In the genomic region with DNA sequence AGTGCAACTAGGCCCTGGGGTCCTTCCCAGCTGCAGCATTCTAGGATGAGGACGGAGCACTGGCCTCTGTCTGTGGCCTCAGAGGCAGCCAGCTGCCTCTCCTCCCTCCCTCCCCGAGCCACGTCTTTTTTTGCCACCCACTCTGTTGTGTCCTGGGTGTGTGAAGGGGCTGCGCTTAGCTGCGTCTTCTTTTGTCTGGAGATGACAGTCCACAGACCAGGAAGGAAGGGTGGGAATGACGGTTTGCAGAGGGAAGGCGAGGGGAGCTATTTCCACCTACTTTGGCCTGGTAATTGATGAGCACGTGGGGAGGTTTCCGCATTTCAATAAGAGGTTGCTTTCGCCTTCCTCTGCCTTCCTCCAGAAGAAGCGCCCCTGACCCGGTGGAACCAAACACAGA, we compare ENCODE assay signal across 1 cellular context.
TF ChIP-seq lines count a peak whose summit lies in the region.

No MANE protein-coding gene starts in this region.

TF ChIP-seq in GM23338, 12 proteins besides CTCF, POLR2A, EP300 and RAD21 (continued from another document):
- TF ChIP-seq ZNF462 (CRISPR knock-in tag; IDR thresholded peaks at IDR 0.05) (no peak), STAT1 (IDR thresholded peaks at IDR 0.05; ENCODE audit: unreplicated experiment) (no peak), POLR2AphosphoS5 (IDR thresholded peaks at IDR 0.05; ENCODE audit: low read depth) (no peak), REST (IDR thresholded peaks at IDR 0.05; ENCODE audit: unreplicated experiment) (no peak), EZH2 (IDR thresholded peaks at IDR 0.05; ENCODE audit: low read depth, unreplicated experiment) (no peak), EZH2phosphoT487 (IDR thresholded peaks at IDR 0.05; ENCODE audit: unreplicated experiment) (no peak), ZNF331 (CRISPR knock-in tag; IDR thresholded peaks at IDR 0.05; ENCODE audit: low read depth) (no peak), JUNB (IDR thresholded peaks at IDR 0.05; ENCODE audit: unreplicated experiment) (no peak), CREB1 (CRISPR knock-in tag; IDR thresholded peaks at IDR 0.05; ENCODE audit: low read depth) (no peak)
- TF ChIP-seq, protein P1, sequence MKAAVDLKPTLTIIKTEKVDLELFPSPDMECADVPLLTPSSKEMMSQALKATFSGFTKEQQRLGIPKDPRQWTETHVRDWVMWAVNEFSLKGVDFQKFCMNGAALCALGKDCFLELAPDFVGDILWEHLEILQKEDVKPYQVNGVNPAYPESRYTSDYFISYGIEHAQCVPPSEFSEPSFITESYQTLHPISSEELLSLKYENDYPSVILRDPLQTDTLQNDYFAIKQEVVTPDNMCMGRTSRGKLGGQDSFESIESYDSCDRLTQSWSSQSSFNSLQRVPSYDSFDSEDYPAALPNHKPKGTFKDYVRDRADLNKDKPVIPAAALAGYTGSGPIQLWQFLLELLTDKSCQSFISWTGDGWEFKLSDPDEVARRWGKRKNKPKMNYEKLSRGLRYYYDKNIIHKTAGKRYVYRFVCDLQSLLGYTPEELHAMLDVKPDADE (IDR thresholded peaks at IDR 0.05): no peak
